8 cellular contexts compared by ENCODE assay signal in genomic region chr4:140152015-140152703, GRCh38. TPM values are rescaled to one million over a fixed set of nuclear protein-coding genes. Genes with fewer than 3 reads are reported as not detected.
DNase-seq lines count a peak whose midpoint lies in the region; ATAC-seq and TF ChIP-seq lines count a peak whose summit lies in the region.

No MANE protein-coding gene starts in this region.

- H3K9me3 ChIP-seq in BLaER1, result no peaks in the 10 kb centered on the region
- no peaks in the 10 kb centered on the region for H3K9me3 ChIP-seq in SJCRH30 (replicated peaks)
- no peaks in the 10 kb centered on the region for H3K9me3 ChIP-seq in thyroid gland

- H3K27me3 ChIP-seq in BLaER1 (no peaks in the 10 kb centered on the region), SJCRH30 (no peaks in the 10 kb centered on the region), thyroid gland (no peaks in the 10 kb centered on the region)

- no peaks in the 10 kb centered on the region for H4K20me1 ChIP-seq in BLaER1

- peak; percentile 42 for TF ChIP-seq CTCF in osteocyte (IDR thresholded peaks at IDR 0.05)
- TF ChIP-seq CTCF in thyroid gland (IDR thresholded peaks at IDR 0.05), result peak in 3 of 6 experiments; percentile 1 to 36 (median 23)

- no peak for ATAC-seq in GM18520 (IDR thresholded peaks at IDR 0.05; ENCODE audit: unreplicated experiment)

- H3K4me1 Mint-ChIP-seq in IgD-negative memory B cell (peaks cover 27 to 36% (median 31%) of the 10 kb centered on the region in 3 donors), osteocyte (ENCODE audit: unreplicated experiment) (peaks cover 13% of the 10 kb centered on the region)

- H3K4me3 ChIP-seq in BLaER1 (peak overlapping the region; percentile 93), SJCRH30 (peak overlapping the region; percentile 68), thyroid gland (replicated peaks in 1 of 3) (peak overlapping the region; percentile 85 to 91 (median 89))

- H3K36me3 Mint-ChIP-seq in IgD-negative memory B cell (peaks cover 1% of the 10 kb centered on the region), osteocyte (ENCODE audit: unreplicated experiment) (no peaks in the 10 kb centered on the region)

- peak overlapping the region; percentile 76 to 89 (median 80) for H3K4me3 Mint-ChIP-seq in IgD-negative memory B cell
- H3K4me3 Mint-ChIP-seq in osteocyte (ENCODE audit: unreplicated experiment), result peak overlapping the region; percentile 96

- intact Hi-C loops in head of caudate nucleus (cut with DNase I) (loop anchor here (5.0 to 10.0 kb wide), 4 partner anchors 100 to 415 kb away; no protein-coding TSS in a partner anchor), thyroid gland (cut with DNase I) (loop anchor here (2.0 to 10.0 kb wide), 3 partner anchors 101 to 415 kb away; partner anchors contain the start of gene SCOC)

- H3K27ac Mint-ChIP-seq in IgD-negative memory B cell (peak overlapping the region; percentile 67 to 95 (median 92)), osteocyte (ENCODE audit: unreplicated experiment) (peak overlapping the region; percentile 78)

- H3K27ac ChIP-seq in BLaER1, result peak overlapping the region; percentile 96
- no peak overlapping the region for H3K27ac ChIP-seq in SJCRH30
- peak overlapping the region; percentile 98 to 100 (median 98) for H3K27ac ChIP-seq in thyroid gland

- WGBS in thyroid gland, 2 donors, result 1% methylated on average over 25 to 37 of the region's 50 CpGs

- H3K27me3 Mint-ChIP-seq in IgD-negative memory B cell (peaks cover 62% of the 10 kb centered on the region), osteocyte (ENCODE audit: unreplicated experiment) (no peaks in the 10 kb centered on the region)

- peaks cover 0 to 10% (median 0%) of the 10 kb centered on the region in 3 donors for H3K9me3 Mint-ChIP-seq in IgD-negative memory B cell
- no peaks in the 10 kb centered on the region for H3K9me3 Mint-ChIP-seq in osteocyte (ENCODE audit: unreplicated experiment)

- H3K4me1 ChIP-seq in BLaER1 (peaks cover 44% of the 10 kb centered on the region), SJCRH30 (no peaks in the 10 kb centered on the region), thyroid gland (peaks cover 4 to 7% of the 10 kb centered on the region in 2 donors)

- peak overlapping the region; percentile 96 for H3K9ac ChIP-seq in BLaER1

- TF ChIP-seq POLR2A in thyroid gland (IDR thresholded peaks at IDR 0.05), result no peak

- peak overlapping the region; percentile 72 for H3K4me2 ChIP-seq in BLaER1

- DNase-seq in SJCRH30 (no peak), head of caudate nucleus (peak; percentile 7 to 86 (median 72)), osteocyte (ENCODE audit: extremely low spot score, unreplicated experiment) (peak; percentile 85), thyroid gland (peak; percentile 82 to 85)
- peak; percentile 40 to 84 (median 82) for DNase-seq in activated naive CD4-positive, alpha-beta T cell (lab: John Stamatoyannopoulos, UW)

- H3K36me3 ChIP-seq in BLaER1 (no peaks in the 10 kb centered on the region), SJCRH30 (no peaks in the 10 kb centered on the region), thyroid gland (no peaks in the 10 kb centered on the region)

RNA-seq across cellular contexts. Expression of gene MAML3, which starts 1.8 kb away (rescaled TPM):
- 0.03 TPM for polyA plus RNA-seq in IgD-negative memory B cell
- 0.23 and 0.42 TPM in 2 replicates for total RNA-seq in SJCRH30 (2014; rRNA removed; shearing (Covaris generic))
- total RNA-seq in osteocyte (8.0 and 8.2 TPM in 2 replicates), thyroid gland (10 to 100 TPM in 2 of 4 donors, 1 to 10 TPM in 2; 5.7 to 14.1 (median 11.4) TPM)

Comparison
In these comparisons a context has a peak if more than half of its experiments do, and no peak if none do; other contexts are left out.
1. DNase-seq: peak in activated naive CD4-positive, alpha-beta T cell (4 of 4), head of caudate nucleus (42 of 42), osteocyte (single experiment) and thyroid gland (2 of 2); none in SJCRH30 (0 of 2).
2. Peak in every context shown above with its lines, with median percentiles within 50 percentile points of each other: H3K4me3 ChIP-seq.